In genomic region chr7:123735539-123735938, GRCh38 we compare ENCODE assay signal across 15 cellular contexts. TPM values are rescaled to one million over a fixed set of nuclear protein-coding genes. Genes with fewer than 3 reads are reported as not detected.
DNase-seq lines count a peak whose midpoint lies in the region; ATAC-seq and TF ChIP-seq lines count a peak whose summit lies in the region.
"Had no signal": no experiment of that assay in that cellular context is flagged by ENCODE, and none has a peak within 500 bp of the region (broad histone marks: within the 10 kb centered on the region; RNA-seq: fewer than 3 reads in every experiment).

No MANE protein-coding gene starts in this region.

- no peak overlapping the region for H3K18ac ChIP-seq in IMR-90 (ENCODE audit: low read depth, low read length)

- H3K27me3 Mint-ChIP-seq in MCF 10A (ENCODE audit: insufficient read depth, unreplicated experiment) (no peaks in the 10 kb centered on the region), endothelial cell (ENCODE audit: unreplicated experiment) (no peaks in the 10 kb centered on the region), progenitor cell of endocrine pancreas (no peaks in the 10 kb centered on the region)
- H3K27me3 Mint-ChIP-seq: CD4-positive, alpha-beta memory T cell had no signal

- H3K23ac ChIP-seq in IMR-90 (ENCODE audit: low read depth, low read length) = no peak overlapping the region

- H3K27ac Mint-ChIP-seq in MCF 10A (ENCODE audit: low read depth, unreplicated experiment) = peak overlapping the region; percentile 55
- peak overlapping the region; percentile 33 for H3K27ac Mint-ChIP-seq in endothelial cell (ENCODE audit: unreplicated experiment)
- peak overlapping the region; percentile 19 for H3K27ac Mint-ChIP-seq in progenitor cell of endocrine pancreas
- H3K27ac Mint-ChIP-seq: CD4-positive, alpha-beta memory T cell had no signal

- no peaks in the 10 kb centered on the region; the same call in none of the 2 replicates for H3K9me1 ChIP-seq in IMR-90 (ENCODE audit: insufficient read depth, low read length)

- H4K20me1 ChIP-seq in mammary epithelial cell (ENCODE audit: insufficient read depth, low read length) = peaks cover 5% of the 10 kb centered on the region
- peaks cover 33% of the 10 kb centered on the region for H4K20me1 ChIP-seq in IMR-90 (ENCODE audit: insufficient read depth, low read length)
- no peaks in the 10 kb centered on the region; the same call in 1 of the 2 replicates for H4K20me1 ChIP-seq in OCI-LY7 (ENCODE audit: insufficient read depth, low read length)

- in situ Hi-C loops in mammary epithelial cell (cut with MboI; ENCODE audit: low sequenced_read_pairs in 2 of 2) = no loop called here
- in situ Hi-C loops in IMR-90 (cut with MboI; ENCODE audit: low sequenced_read_pairs) = no loop called here

- H3K4me2 ChIP-seq in mammary epithelial cell (ENCODE audit: insufficient read depth, low read depth, low read length) = no peak overlapping the region
- no peak overlapping the region for H3K4me2 ChIP-seq in IMR-90 (ENCODE audit: low read depth, low read length)
- no peak overlapping the region for H3K4me2 ChIP-seq in OCI-LY7 (ENCODE audit: low read length)
- H3K4me2 ChIP-seq: BLaER1 had no signal

- peaks cover 3% of the 10 kb centered on the region for H3K9me3 ChIP-seq in mammary epithelial cell (replicated peaks; ENCODE audit: insufficient read depth, low read length)
- no peaks in the 10 kb centered on the region for H3K9me3 ChIP-seq in IMR-90 (ENCODE audit: control insufficient read depth, insufficient read depth, low read length)
- H3K9me3 ChIP-seq in OCI-LY7 (ENCODE audit: low read length) = peaks cover 42% of the 10 kb centered on the region

- H3K36me3 Mint-ChIP-seq in MCF 10A (ENCODE audit: insufficient read depth, unreplicated experiment) (no peaks in the 10 kb centered on the region), endothelial cell (ENCODE audit: low read depth, unreplicated experiment) (no peaks in the 10 kb centered on the region), progenitor cell of endocrine pancreas (ENCODE audit: insufficient read depth) (peaks cover 21% of the 10 kb centered on the region)

- dilution Hi-C loops in mammary epithelial cell (cut with HindIII; ENCODE audit: low sequenced_read_pairs) = no loop called here
- dilution Hi-C loops in IMR-90 (cut with HindIII; ENCODE audit: low sequenced_read_pairs, unreplicated experiment) = no loop called here

- H3K79me2 ChIP-seq in mammary epithelial cell (ENCODE audit: insufficient read depth, low read length) = peaks cover 99% of the 10 kb centered on the region
- peaks cover 98% of the 10 kb centered on the region for H3K79me2 ChIP-seq in OCI-LY7 (ENCODE audit: insufficient read depth, low read depth, low read length)

- no peak for TF ChIP-seq POLR2A in IMR-90 (IDR thresholded peaks at IDR 0.05; ENCODE audit: low read depth, low read length)

- DNase-seq in MCF 10A (ENCODE audit: unreplicated experiment) = no peak
- no peak for DNase-seq in mammary epithelial cell
- no peak for DNase-seq in IMR-90
- DNase-seq in endothelial cell (ENCODE audit: low spot score) = no peak
- DNase-seq in progenitor cell of endocrine pancreas (ENCODE audit: low spot score, unreplicated experiment) = no peak
- no peak for DNase-seq in Right ventricle myocardium superior
- DNase-seq in kidney glomerular epithelial cell (lab: John Stamatoyannopoulos, UW) = no peak
- DNase-seq in OCI-LY7 (ENCODE audit: low spot score) = no peak
- DNase-seq: 8988T; CD4-positive, alpha-beta memory T cell; DMS79 treated with DMSO at 0.1 percent for 48 hours; GF-D8; H9 had no signal

- ATAC-seq in IMR-90 (ENCODE audit: low read depth) = no peak
- no peak for ATAC-seq in Right ventricle myocardium superior (ENCODE audit: poor library complexity)

- no peak overlapping the region for H4K5ac ChIP-seq in IMR-90 (ENCODE audit: low read depth, low read length)

- H3K9me2 ChIP-seq in OCI-LY7 (ENCODE audit: insufficient read depth, low read length) = no peaks in the 10 kb centered on the region

- no peak overlapping the region for H3K9ac ChIP-seq in mammary epithelial cell (ENCODE audit: insufficient read depth, low read length)
- H3K9ac ChIP-seq in IMR-90 (ENCODE audit: low read depth, low read length) = no peak overlapping the region
- H3K9ac ChIP-seq: BLaER1 had no signal

- H3K14ac ChIP-seq in IMR-90 (replicated peaks; ENCODE audit: low read depth, low read length) = no peak overlapping the region

- 0 out of 2 replicates have a peak overlapping the region, but pooled peaks have one; percentile 39 for H2AK5ac ChIP-seq in IMR-90 (ENCODE audit: low read depth, low read length)

- WGBS in mammary epithelial cell (ENCODE audit: low coverage, missing lambda C conversion rate) = 76% methylated on average over 5 of the region's 5 CpGs
- WGBS in IMR-90 (ENCODE audit: extremely low coverage in 2 of 2, insufficient read length in 1 of 2), 2 experiments = 60% methylated on average over 1 of the region's 5 CpGs; no CpG with 5 or more reads in 1 of the 2 experiments

- peaks cover 8% of the 10 kb centered on the region for H3K4me1 Mint-ChIP-seq in MCF 10A (ENCODE audit: insufficient read depth, unreplicated experiment)
- H3K4me1 Mint-ChIP-seq in endothelial cell (ENCODE audit: unreplicated experiment) = peaks cover 2% of the 10 kb centered on the region
- peaks cover 22% of the 10 kb centered on the region for H3K4me1 Mint-ChIP-seq in progenitor cell of endocrine pancreas (ENCODE audit: low read depth)

- no peak overlapping the region for H2BK5ac ChIP-seq in IMR-90 (ENCODE audit: low read depth, low read length, poor library complexity, severe bottlenecking)

- H3K4me3 ChIP-seq in mammary epithelial cell (replicated peaks in 1 of 3; ENCODE audit: insufficient read depth in 1 of 3, low read depth in 2 of 3, low read length in 3 of 3) = no peak overlapping the region
- no peak overlapping the region for H3K4me3 ChIP-seq in IMR-90 (ENCODE audit: insufficient read depth, low read depth, low read length)
- no peak overlapping the region for H3K4me3 ChIP-seq in OCI-LY7 (ENCODE audit: low read depth, low read length, poor library complexity, severe bottlenecking)
- H3K4me3 ChIP-seq: BLaER1 had no signal

- H3K4ac ChIP-seq in IMR-90 (ENCODE audit: low read depth, low read length) = no peak overlapping the region

- H3K36me3 ChIP-seq in mammary epithelial cell (ENCODE audit: insufficient read depth, low read length) = no peaks in the 10 kb centered on the region
- H3K36me3 ChIP-seq in IMR-90 (ENCODE audit: control insufficient read depth, insufficient read depth, low read length) = no peaks in the 10 kb centered on the region
- H3K36me3 ChIP-seq in OCI-LY7 (ENCODE audit: insufficient read depth, low read length) = peaks cover 35% of the 10 kb centered on the region

- H2AFZ ChIP-seq in mammary epithelial cell (ENCODE audit: low read depth, low read length) = no peak overlapping the region
- no peak overlapping the region for H2AFZ ChIP-seq in IMR-90 (replicated peaks; ENCODE audit: low read length, poor library complexity)
- H2AFZ ChIP-seq in OCI-LY7 (ENCODE audit: low read length) = no peak overlapping the region

- POLR2A ChIA-PET in MCF 10A (lab: Yijun Ruan, JAX) = interaction anchor here (1.0 to 4.2 kb wide), 2 partner anchors 13 to 34 kb away, joined by 5 to 28 read pairs; partner anchors contain the start of gene WASL
- POLR2A ChIA-PET in IMR-90 (lab: Charles Lee; ENCODE audit: unreplicated experiment) = interaction anchor here (0.7 kb wide), 1 partner anchor 166 kb away, joined by 5 read pairs; no protein-coding TSS in a partner anchor
- POLR2A ChIA-PET in OCI-LY7 (lab: Charles Lee) = interaction anchor here (0.6 to 1.1 kb wide), 6 partner anchors 10 to 483 kb away, joined by 3 to 4 read pairs (median 3); no protein-coding TSS in a partner anchor

- H2BK15ac ChIP-seq in IMR-90 (ENCODE audit: low read depth, low read length) = no peak overlapping the region

- H3K79me1 ChIP-seq in IMR-90 (ENCODE audit: low read depth in 1 of 2, low read length in 2 of 2) = peaks cover 5 to 37% of the 10 kb centered on the region in 2 experiments

- H3K4me3 Mint-ChIP-seq in MCF 10A (ENCODE audit: unreplicated experiment) = no peak overlapping the region
- H3K4me3 Mint-ChIP-seq in endothelial cell (ENCODE audit: unreplicated experiment) = no peak overlapping the region
- no peak overlapping the region for H3K4me3 Mint-ChIP-seq in progenitor cell of endocrine pancreas (ENCODE audit: low read depth)
- H3K4me3 Mint-ChIP-seq: CD14-positive monocyte; CD4-positive, alpha-beta memory T cell; H9 had no signal

- TF ChIP-seq CTCF in MCF 10A (IDR thresholded peaks at IDR 0.05; ENCODE audit: unreplicated experiment) (no peak), mammary epithelial cell (conservative IDR thresholded peaks at IDR 0.05 in 1 of 2, IDR thresholded peaks at IDR 0.05 in 1 of 2; ENCODE audit: extremely low read depth in 1 of 2, insufficient read depth in 1 of 2, low read depth in 1 of 2, low read length in 2 of 2) (no peak), IMR-90 (conservative IDR thresholded peaks at IDR 0.05; ENCODE audit: low read depth, low read length) (no peak), endothelial cell (IDR thresholded peaks at IDR 0.05; ENCODE audit: unreplicated experiment) (no peak), progenitor cell of endocrine pancreas (IDR thresholded peaks at IDR 0.05; ENCODE audit: unreplicated experiment) (no peak), OCI-LY7 (conservative IDR thresholded peaks at IDR 0.05; ENCODE audit: low read length) (no peak)

- H2BK20ac ChIP-seq in IMR-90 (ENCODE audit: low read depth, low read length) = no peak overlapping the region

- H4K91ac ChIP-seq in IMR-90 (ENCODE audit: insufficient read depth, low read depth, low read length) = no peak overlapping the region

- no peak overlapping the region for H2BK120ac ChIP-seq in IMR-90 (ENCODE audit: low read depth, low read length)

- no peak overlapping the region for H4K8ac ChIP-seq in IMR-90 (ENCODE audit: low read depth in 2 of 2, low read length in 2 of 2)

- BruUV-seq in MCF 10A (replicated peaks; lab: Mats Ljungman, UMichigan) = no TSS peak
- no TSS peak for BruUV-seq in mammary epithelial cell (replicated peaks; lab: Mats Ljungman, UMichigan)
- no TSS peak for BruUV-seq in IMR-90 (replicated peaks; lab: Mats Ljungman, UMichigan)
- no TSS peak for BruUV-seq in OCI-LY7 (replicated peaks; lab: Mats Ljungman, UMichigan)

- CTCF ChIA-PET in MCF 10A (lab: Yijun Ruan, JAX) = interaction anchor here (0.6 to 1.0 kb wide), 5 partner anchors 10 to 422 kb away, joined by 3 to 7 read pairs (median 4); no protein-coding TSS in a partner anchor
- CTCF ChIA-PET in mammary epithelial cell (lab: Charles Lee; ENCODE audit: low non-redundant PET) = no interaction called here
- CTCF ChIA-PET in IMR-90 (lab: Yijun Ruan, JAX) = interaction anchor here (0.7 to 0.9 kb wide), 3 partner anchors 13 to 54 kb away, joined by 3 read pairs; no protein-coding TSS in a partner anchor
- CTCF ChIA-PET in OCI-LY7 (lab: Charles Lee; ENCODE audit: unreplicated experiment) = no interaction called here

- no peaks in the 10 kb centered on the region for H3K9me3 Mint-ChIP-seq in MCF 10A (ENCODE audit: unreplicated experiment)
- no peaks in the 10 kb centered on the region for H3K9me3 Mint-ChIP-seq in endothelial cell (ENCODE audit: unreplicated experiment)
- H3K9me3 Mint-ChIP-seq in progenitor cell of endocrine pancreas (ENCODE audit: low read depth) = peaks cover 22% of the 10 kb centered on the region

- H3K27ac ChIP-seq in mammary epithelial cell (ENCODE audit: insufficient read depth, low read depth, low read length) = no peak overlapping the region
- no peak overlapping the region for H3K27ac ChIP-seq in IMR-90 (ENCODE audit: insufficient read depth, low read length)
- no peak overlapping the region for H3K27ac ChIP-seq in OCI-LY7 (ENCODE audit: low read depth, low read length, poor library complexity, severe bottlenecking)
- H3K27ac ChIP-seq: BLaER1 had no signal

- intact Hi-C loops in MCF 10A (cut with micrococcal nuclease) (no loop called here), mammary epithelial cell (cut with micrococcal nuclease) (no loop called here), IMR-90 (cut with micrococcal nuclease) (no loop called here), Right ventricle myocardium superior (cut with DNase I) (no loop called here), OCI-LY7 (cut with micrococcal nuclease; ENCODE audit: unreplicated experiment) (no loop called here)

- no peak overlapping the region for H2AK9ac ChIP-seq in IMR-90 (replicated peaks; ENCODE audit: low read depth, low read length, poor library complexity)

- no peak overlapping the region for H3K56ac ChIP-seq in IMR-90 (ENCODE audit: extremely low read depth, insufficient read depth, low read length)

- no peak for TF ChIP-seq RAD21 in IMR-90 (IDR thresholded peaks at IDR 0.05; ENCODE audit: low read length)

- no peaks in the 10 kb centered on the region for H3K27me3 ChIP-seq in mammary epithelial cell (ENCODE audit: insufficient read depth, low read length)
- H3K27me3 ChIP-seq in IMR-90 (ENCODE audit: control insufficient read depth, insufficient read depth, low read length) = no peaks in the 10 kb centered on the region
- H3K27me3 ChIP-seq: BLaER1 had no signal

- H3K4me1 ChIP-seq in mammary epithelial cell (ENCODE audit: insufficient read depth, low read length) (no peaks in the 10 kb centered on the region), IMR-90 (ENCODE audit: control insufficient read depth, insufficient read depth, low read length) (no peaks in the 10 kb centered on the region), OCI-LY7 (ENCODE audit: insufficient read depth, low read length, poor library complexity, severe bottlenecking) (no peaks in the 10 kb centered on the region)
- H3K4me1 ChIP-seq: BLaER1 had no signal

RNA-seq across cellular contexts. Expression of gene WASL, which starts 13.3 kb away (rescaled TPM):
- total RNA-seq in MCF 10A (2022) = 34.7 and 38.8 TPM in 2 replicates
- 10 to 100 TPM; 26.3 to 45.6 TPM for total RNA-seq in mammary epithelial cell
- 13.2 TPM for polyA plus RNA-seq in mammary epithelial cell
- 18.0 TPM for polyA minus RNA-seq in mammary epithelial cell
- total RNA-seq in IMR-90 (2012; rRNA removed) = 2.3 and 5.3 TPM in 2 replicates
- polyA plus RNA-seq in IMR-90 (2012; rRNA removed) = 7.4 and 7.9 TPM in 2 replicates
- polyA plus RNA-seq in IMR-90 (2012; cell fraction: cytosol; rRNA removed) = 2.1 and 5.6 TPM in 2 replicates
- polyA plus RNA-seq in IMR-90 (2012; cell fraction: nucleus; rRNA removed; ENCODE audit: low replicate concordance) = 3.5 and 7.3 TPM in 2 replicates
- total RNA-seq in endothelial cell (ENCODE audit: unreplicated experiment) = 33.7 TPM
- total RNA-seq in progenitor cell of endocrine pancreas = 38.0 and 38.2 TPM in 2 replicates
- total RNA-seq in Right ventricle myocardium superior = 25.7 TPM
- total RNA-seq in OCI-LY7 (2014; rRNA removed; shearing (Covaris generic)) = 3.4 and 4.4 TPM in 2 replicates
- total RNA-seq in OCI-LY7 (2022) = 6.3 and 7.2 TPM in 2 replicates

Comparison
In these comparisons a context has a peak if more than half of its experiments do, and no peak if none do; other contexts are left out.
1. CTCF ChIA-PET loops: an anchor here in MCF 10A (0.6 to 1.0 kb wide) and IMR-90 (0.7 to 0.9 kb wide); none called in mammary epithelial cell and OCI-LY7.